In the genomic region with DNA sequence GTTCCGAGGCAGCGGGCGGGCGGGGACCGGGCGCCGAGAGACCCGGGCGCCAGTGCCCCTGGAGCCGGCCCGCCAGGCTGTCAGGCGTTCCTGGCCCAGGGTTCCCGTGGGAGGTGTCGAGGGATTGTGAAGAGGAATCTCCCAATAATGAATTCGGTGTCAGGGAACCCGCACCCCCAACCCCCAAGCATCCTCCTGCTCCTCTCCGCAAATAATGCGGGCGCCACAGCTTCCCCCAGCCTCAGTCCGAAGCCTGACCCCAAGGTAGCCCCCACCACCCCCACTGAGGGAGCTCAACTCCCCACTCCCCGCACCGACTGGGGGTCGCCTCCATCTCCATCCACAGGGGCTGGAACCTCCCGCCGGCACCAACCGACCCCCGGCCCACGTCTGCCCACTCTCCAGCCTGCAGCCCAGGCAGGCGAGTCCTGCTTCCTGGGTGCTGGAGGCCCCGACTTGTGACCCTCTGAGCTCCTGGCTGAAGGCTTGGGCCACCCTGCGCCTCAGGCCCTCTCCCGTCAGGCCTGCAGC, we compare ENCODE assay signal across 1 cellular context.
TF ChIP-seq lines count a peak whose summit lies in the region.

No MANE protein-coding gene starts in this region.

TF ChIP-seq in HEK293, 187 proteins besides CTCF, POLR2A, EP300 and RAD21 (continued from another document):
- TF ChIP-seq, protein P1, sequence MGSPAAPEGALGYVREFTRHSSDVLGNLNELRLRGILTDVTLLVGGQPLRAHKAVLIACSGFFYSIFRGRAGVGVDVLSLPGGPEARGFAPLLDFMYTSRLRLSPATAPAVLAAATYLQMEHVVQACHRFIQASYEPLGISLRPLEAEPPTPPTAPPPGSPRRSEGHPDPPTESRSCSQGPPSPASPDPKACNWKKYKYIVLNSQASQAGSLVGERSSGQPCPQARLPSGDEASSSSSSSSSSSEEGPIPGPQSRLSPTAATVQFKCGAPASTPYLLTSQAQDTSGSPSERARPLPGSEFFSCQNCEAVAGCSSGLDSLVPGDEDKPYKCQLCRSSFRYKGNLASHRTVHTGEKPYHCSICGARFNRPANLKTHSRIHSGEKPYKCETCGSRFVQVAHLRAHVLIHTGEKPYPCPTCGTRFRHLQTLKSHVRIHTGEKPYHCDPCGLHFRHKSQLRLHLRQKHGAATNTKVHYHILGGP (tag by site-specific recombination; IDR thresholded peaks at IDR 0.05) = no peak
- TF ChIP-seq ZNF133 (tag by site-specific recombination; IDR thresholded peaks at IDR 0.05) = no peak
- no peak for TF ChIP-seq ZNF626 (tag by site-specific recombination; IDR thresholded peaks at IDR 0.05)
- no peak for TF ChIP-seq SCRT1 (tag by site-specific recombination; IDR thresholded peaks at IDR 0.05; ENCODE audit: borderline replicate concordance)
- no peak for TF ChIP-seq ZNF585B (tag by site-specific recombination; IDR thresholded peaks at IDR 0.05)
- peak; percentile 28; the same call in 1 of the 2 replicates for TF ChIP-seq GLIS2 (tag by site-specific recombination; IDR thresholded peaks at IDR 0.05)
- TF ChIP-seq GLI4 (tag by site-specific recombination; IDR thresholded peaks at IDR 0.05) = no peak
TF ChIP-seq in HEK293: peak in this region for 3.
